ENCODE assay signal across 18 cellular contexts in the genomic region with DNA sequence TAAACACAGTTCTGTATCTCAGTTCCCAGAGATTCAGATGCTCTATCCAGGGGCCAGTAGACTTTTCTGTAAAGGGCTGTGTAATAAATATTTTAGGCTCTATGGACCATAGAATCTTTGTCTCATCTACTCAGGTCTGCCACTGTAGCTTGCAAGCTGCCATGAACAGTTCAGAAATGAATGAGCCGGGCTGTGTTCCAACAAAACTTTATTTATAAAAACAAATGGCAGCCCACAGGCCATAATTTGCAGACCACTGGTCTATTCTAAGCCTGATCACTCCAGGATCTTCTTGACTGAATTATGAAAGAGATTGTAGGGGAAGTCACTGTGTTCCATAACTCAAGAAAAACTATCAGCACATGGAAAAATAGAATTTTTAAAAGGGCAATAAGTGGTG. TPM values are rescaled to one million over a fixed set of nuclear protein-coding genes. Genes with fewer than 3 reads are reported as not detected.
DNase-seq lines count a peak whose midpoint lies in the region; ATAC-seq and TF ChIP-seq lines count a peak whose summit lies in the region.
"Had no signal": no experiment of that assay in that cellular context is flagged by ENCODE, and none has a peak within 500 bp of the region (broad histone marks: within the 10 kb centered on the region; RNA-seq: fewer than 3 reads in every experiment).

No MANE protein-coding gene starts in this region.

- H3K4me2 ChIP-seq in smooth muscle cell, result peak overlapping the region; percentile 54
- H3K4me2 ChIP-seq: A549 had no signal

- TF ChIP-seq CTCF in heart right ventricle (IDR thresholded peaks at IDR 0.05), result no peak
- no peak for TF ChIP-seq CTCF in chondrocyte (IDR thresholded peaks at IDR 0.05)
- TF ChIP-seq CTCF in smooth muscle cell (IDR thresholded peaks at IDR 0.05; ENCODE audit: borderline replicate concordance, insufficient read depth, poor library complexity, severe bottlenecking), result no peak

- H3K9ac ChIP-seq in smooth muscle cell (ENCODE audit: low read depth), result no peak overlapping the region

- H4K20me1 ChIP-seq in smooth muscle cell (ENCODE audit: low read depth), result no peaks in the 10 kb centered on the region

- peaks cover 4% of the 10 kb centered on the region for H3K9me3 Mint-ChIP-seq in chondrocyte (ENCODE audit: low read depth)
- no peaks in the 10 kb centered on the region for H3K9me3 Mint-ChIP-seq in stimulated activated naive CD8-positive, alpha-beta T cell treated with anti-CD3 and anti-CD28 coated beads, Interleukin-15, amount 100 ng/mL, for 72 hours

- no peak overlapping the region for H3K4me3 Mint-ChIP-seq in chondrocyte (ENCODE audit: unreplicated experiment)
- no peak overlapping the region for H3K4me3 Mint-ChIP-seq in stimulated activated naive CD8-positive, alpha-beta T cell treated with anti-CD3 and anti-CD28 coated beads, Interleukin-15, amount 100 ng/mL, for 72 hours

- H3K36me3 Mint-ChIP-seq in chondrocyte (ENCODE audit: low read depth), result peaks cover 9% of the 10 kb centered on the region

- no peaks in the 10 kb centered on the region for H3K79me2 ChIP-seq in smooth muscle cell (ENCODE audit: low read depth)

- no peak overlapping the region for H2AFZ ChIP-seq in smooth muscle cell (ENCODE audit: low read depth)

- H3F3A ChIP-seq in smooth muscle cell (ENCODE audit: low read depth), result peaks cover 6% of the 10 kb centered on the region

- H3K27me3 ChIP-seq in heart right ventricle (no peaks in the 10 kb centered on the region), smooth muscle cell (ENCODE audit: low read depth) (no peaks in the 10 kb centered on the region)

- H3K4me1 Mint-ChIP-seq in chondrocyte (ENCODE audit: low read depth), result peaks cover 31% of the 10 kb centered on the region
- H3K4me1 Mint-ChIP-seq in stimulated activated naive CD8-positive, alpha-beta T cell treated with anti-CD3 and anti-CD28 coated beads, Interleukin-15, amount 100 ng/mL, for 72 hours, result no peaks in the 10 kb centered on the region

- no peaks in the 10 kb centered on the region for H3K27me3 Mint-ChIP-seq in chondrocyte (ENCODE audit: low read depth)
- H3K27me3 Mint-ChIP-seq in stimulated activated naive CD8-positive, alpha-beta T cell treated with anti-CD3 and anti-CD28 coated beads, Interleukin-15, amount 100 ng/mL, for 72 hours, result no peaks in the 10 kb centered on the region

- no peak for DNase-seq in heart right ventricle
- no peak for DNase-seq in left ventricle myocardium superior
- no peak for DNase-seq in chondrocyte (ENCODE audit: low spot score)
- peak; percentile 57 for DNase-seq in myocyte (ENCODE audit: low read depth)
- DNase-seq in smooth muscle cell (lab: John Stamatoyannopoulos, UW; ENCODE audit: unreplicated experiment), result no peak
- DNase-seq in stimulated activated naive CD8-positive, alpha-beta T cell treated with anti-CD3 and anti-CD28 coated beads, Interleukin-15, amount 100 ng/mL, for 72 hours, result no peak
- no peak for DNase-seq in superior temporal gyrus (ENCODE audit: extremely low spot score)
- DNase-seq: C1 segment of cervical spinal cord, DMS79 treated with DMSO at 0.1 percent for 48 hours, HCEC 1CT, NCI-H1417 treated with DMSO at 0.1 percent for 48 hours, NCI-H1930, NCI-H2171, NCI-H446 treated with DMSO at 0.1 percent for 48 hours, NCI-H748 treated with DMSO at 0.1 percent for 48 hours, PC-3 had no signal

- intact Hi-C loops in heart right ventricle (cut with DNase I), result no loop called here
- intact Hi-C loops in left ventricle myocardium superior (cut with micrococcal nuclease), result no loop called here

- H3K9me3 ChIP-seq in heart right ventricle (no peaks in the 10 kb centered on the region), smooth muscle cell (replicated peaks; ENCODE audit: low read depth) (no peaks in the 10 kb centered on the region)
- H3K9me3 ChIP-seq: A549 had no signal

- WGBS in heart right ventricle, 2 donors, result 97 to 98% methylated on average over 1 of the region's 1 CpG
- WGBS in smooth muscle cell (ENCODE audit: low lambda C conversion rate), result 69% methylated on average over 1 of the region's 1 CpG

- H3K27ac Mint-ChIP-seq in chondrocyte (ENCODE audit: unreplicated experiment), result peak overlapping the region; percentile 60
- H3K27ac Mint-ChIP-seq in stimulated activated naive CD8-positive, alpha-beta T cell treated with anti-CD3 and anti-CD28 coated beads, Interleukin-15, amount 100 ng/mL, for 72 hours, result no peak overlapping the region

- H3K4me1 ChIP-seq in heart right ventricle (peaks cover 0 to 31% (median 16%) of the 10 kb centered on the region in 9 donors), smooth muscle cell (ENCODE audit: low read depth) (peaks cover 15% of the 10 kb centered on the region)
- H3K4me1 ChIP-seq: A549 had no signal

- H3K4me3 ChIP-seq in heart right ventricle, result no peak overlapping the region
- no peak overlapping the region for H3K4me3 ChIP-seq in smooth muscle cell
- H3K4me3 ChIP-seq: A549 had no signal

- H3K27ac ChIP-seq in heart right ventricle, result peak overlapping the region in 6 of 10 donors; percentile 4 to 54 (median 38)
- peak overlapping the region; percentile 87 for H3K27ac ChIP-seq in smooth muscle cell (ENCODE audit: low read depth)
- H3K27ac ChIP-seq: A549 had no signal

- H3K36me3 ChIP-seq in heart right ventricle (peaks cover 0 to 21% (median 0%) of the 10 kb centered on the region in 9 donors), smooth muscle cell (ENCODE audit: low read depth) (no peaks in the 10 kb centered on the region)

- peak in 1 of 8 donors; percentile 35 for ATAC-seq in heart right ventricle
- no peak for ATAC-seq in left ventricle myocardium superior
- ATAC-seq in stimulated activated naive CD8-positive, alpha-beta T cell treated with anti-CD3 and anti-CD28 coated beads, Interleukin-15, amount 100 ng/mL, for 72 hours, result no peak
- no peak for ATAC-seq in HG02938 (IDR thresholded peaks at IDR 0.05; ENCODE audit: unreplicated experiment)
- ATAC-seq: A549 had no signal

RNA-seq across cellular contexts. Expression of gene C1QTNF3, which starts 11.3 kb away (rescaled TPM):
- total RNA-seq in heart right ventricle (1 to 10 TPM in 8 of 10 donors, under 1 TPM in 2; 0.56 to 3.2 (median 1.3) TPM), left ventricle myocardium superior (1.1 TPM), chondrocyte (1.5 to 2.6 TPM (median 2.1 TPM) in 3 replicates), myocyte (1.8 and 3.0 TPM in 2 replicates), smooth muscle cell (3.7 and 8.3 TPM in 2 replicates)
- polyA plus RNA-seq in heart right ventricle (1 to 10 TPM in 1 of 2 donors, under 1 TPM in 1; 0.51 to 6.3 TPM), smooth muscle cell (0.72 and 4.8 TPM in 2 replicates)
- polyA plus RNA-seq in myocyte (2012), result 1.6 TPM

RNA-seq across cellular contexts. Expression of gene AMACR, which starts 46.5 kb away (rescaled TPM):
- 10 to 100 TPM in 3 of 10 donors, 1 to 10 TPM in 7; 5.3 to 16.2 (median 9.2) TPM for total RNA-seq in heart right ventricle
- 1 to 10 TPM; 3.0 to 4.3 TPM for polyA plus RNA-seq in heart right ventricle
- 6.5 TPM for total RNA-seq in left ventricle myocardium superior
- 13.7 to 20.4 TPM (median 15.3 TPM) in 3 replicates for total RNA-seq in chondrocyte
- total RNA-seq in myocyte, result 9.2 and 45.7 TPM in 2 replicates
- 19.8 TPM for polyA plus RNA-seq in myocyte (2012)
- total RNA-seq in smooth muscle cell, result 13.8 and 14.5 TPM in 2 replicates
- 14.1 and 14.5 TPM in 2 replicates for polyA plus RNA-seq in smooth muscle cell
